8 cellular contexts compared by ENCODE assay signal in the genomic region with DNA sequence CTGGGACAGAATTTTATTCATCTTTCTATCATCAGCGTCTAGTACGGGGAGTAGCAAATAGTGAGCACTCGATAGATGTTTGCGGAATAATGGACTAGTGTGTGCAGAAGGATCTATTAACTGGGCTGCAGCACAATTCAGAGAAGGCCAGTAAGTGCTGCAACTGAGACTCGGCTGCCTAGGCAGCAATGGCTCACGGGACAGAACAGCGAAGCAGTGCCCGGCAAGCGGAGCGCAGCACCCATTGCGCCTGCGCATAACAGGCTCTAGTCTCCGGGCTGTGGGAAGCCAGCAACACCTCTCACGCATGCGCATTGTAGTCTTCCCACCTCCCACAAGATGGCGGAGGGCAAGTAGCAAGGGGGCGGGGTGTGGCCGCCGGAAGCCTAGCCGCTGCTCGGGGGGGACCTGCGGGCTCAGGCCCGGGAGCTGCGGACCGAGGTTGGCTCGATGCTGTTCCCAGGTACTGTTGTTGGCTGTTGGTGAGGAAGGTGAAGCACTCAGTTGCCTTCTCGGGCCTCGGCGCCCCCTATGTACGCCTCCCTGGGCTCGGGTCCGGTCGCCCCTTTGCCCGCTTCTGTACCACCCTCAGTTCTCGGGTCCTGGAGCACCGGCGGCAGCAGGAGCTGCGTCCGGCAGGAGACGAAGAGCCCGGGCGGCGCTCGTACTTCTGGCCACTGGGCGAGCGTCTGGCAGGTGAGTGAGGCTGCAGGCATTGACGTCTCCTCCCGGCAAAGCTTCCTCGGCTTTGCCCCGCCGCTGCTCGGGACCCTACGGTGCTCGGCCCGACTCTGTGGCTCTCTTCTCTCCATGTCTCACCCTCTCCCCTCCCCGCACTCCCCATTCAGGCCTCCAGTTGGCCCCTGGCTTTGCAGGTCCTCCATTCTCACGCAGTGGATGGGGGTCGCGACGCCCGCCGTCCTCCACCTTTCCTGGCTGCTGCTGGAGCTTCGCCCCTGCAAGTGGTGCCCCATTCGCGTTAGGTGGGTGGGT.
DNase-seq lines count a peak whose midpoint lies in the region; ATAC-seq and FAIRE-seq lines count a peak whose summit lies in the region.

No MANE protein-coding gene starts in this region.

- FAIRE-seq in islet of Langerhans (lab: Jason Lieb, UNC), result peak; percentile 84

- ATAC-seq in GM19043 (IDR thresholded peaks at IDR 0.05; ENCODE audit: low read depth, unreplicated experiment) (peak; percentile 94), HG03354 (IDR thresholded peaks at IDR 0.05; ENCODE audit: poor library complexity, severe bottlenecking, unreplicated experiment) (peak; percentile 95)
- ATAC-seq in activated CD4-positive, CD25-positive, alpha-beta regulatory T cell treated with anti-CD3 and anti-CD28 coated beads, Interleukin-2, amount 50 U/mL, for 24 hours, result peak; percentile 97 to 98

- DNase-seq in AML-193 (lab: John Stamatoyannopoulos, UW) (peak; percentile 97), NCI-H446 (lab: John Stamatoyannopoulos, UW) (peak; percentile 97 to 99), cerebellar cortex (ENCODE audit: low spot score) (peak; percentile 99)
- DNase-seq in stimulated activated CD4-positive, alpha-beta T cell treated with anti-CD3 and anti-CD28 coated beads, Interleukin-12 subunit alpha, Interleukin-12 subunit beta, amount 100 ng/mL, for 24 hours (ENCODE audit: low read depth in 2 of 2), result peak; percentile 93

Comparison
In these comparisons a context has a peak if more than half of its experiments do, and no peak if none do; other contexts are left out.
1. Peak in every context shown above with its lines: DNase-seq and ATAC-seq.